ENCODE assay signal across 1 cellular context in the genomic region with DNA sequence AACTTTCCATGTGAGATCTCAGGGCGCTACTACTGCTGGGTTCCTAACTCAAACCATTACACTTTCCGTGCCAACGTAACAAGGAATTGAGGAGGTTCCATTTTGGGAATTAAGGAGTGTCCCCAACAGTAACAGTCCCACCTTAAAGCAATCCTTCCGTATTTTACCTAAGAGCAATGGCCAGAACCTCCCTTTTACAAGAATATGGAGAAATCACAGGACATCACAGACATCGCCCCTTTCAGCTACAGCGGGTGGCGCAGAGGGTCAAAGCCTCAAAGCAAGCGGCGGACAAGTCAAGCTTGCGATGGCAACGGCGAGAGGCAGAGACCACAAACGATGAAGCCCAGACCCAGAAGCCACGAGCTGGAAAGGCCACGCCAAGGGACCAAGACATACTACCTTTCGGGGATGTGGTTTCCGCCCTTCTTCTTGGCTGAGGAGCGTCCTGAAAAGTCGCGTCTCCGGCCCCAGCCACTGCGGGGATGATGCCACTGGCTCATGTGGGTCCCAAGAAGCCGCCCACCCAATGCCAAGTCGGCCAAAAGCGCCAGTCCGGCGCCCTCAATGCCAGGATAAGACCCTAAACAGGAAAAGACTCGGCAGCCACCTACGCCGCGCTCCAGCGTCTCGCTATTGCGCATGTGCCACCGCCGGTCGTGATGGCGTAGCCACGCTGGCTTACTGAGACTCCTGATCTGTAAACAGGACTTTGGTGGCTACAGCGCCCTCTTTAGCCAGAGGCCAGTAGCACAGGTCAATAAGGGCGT.
TF ChIP-seq lines count a peak whose summit lies in the region.

Gene DUSP11 (minus strand): TSS at position 632 of the 770 bp plus-strand sequence. CDS start 129 bp downstream, at position 503.

TF ChIP-seq in HepG2, 621 proteins besides CTCF, POLR2A, EP300 and RAD21 (continued from another document and continues in another):
- TF ChIP-seq, protein P1, sequence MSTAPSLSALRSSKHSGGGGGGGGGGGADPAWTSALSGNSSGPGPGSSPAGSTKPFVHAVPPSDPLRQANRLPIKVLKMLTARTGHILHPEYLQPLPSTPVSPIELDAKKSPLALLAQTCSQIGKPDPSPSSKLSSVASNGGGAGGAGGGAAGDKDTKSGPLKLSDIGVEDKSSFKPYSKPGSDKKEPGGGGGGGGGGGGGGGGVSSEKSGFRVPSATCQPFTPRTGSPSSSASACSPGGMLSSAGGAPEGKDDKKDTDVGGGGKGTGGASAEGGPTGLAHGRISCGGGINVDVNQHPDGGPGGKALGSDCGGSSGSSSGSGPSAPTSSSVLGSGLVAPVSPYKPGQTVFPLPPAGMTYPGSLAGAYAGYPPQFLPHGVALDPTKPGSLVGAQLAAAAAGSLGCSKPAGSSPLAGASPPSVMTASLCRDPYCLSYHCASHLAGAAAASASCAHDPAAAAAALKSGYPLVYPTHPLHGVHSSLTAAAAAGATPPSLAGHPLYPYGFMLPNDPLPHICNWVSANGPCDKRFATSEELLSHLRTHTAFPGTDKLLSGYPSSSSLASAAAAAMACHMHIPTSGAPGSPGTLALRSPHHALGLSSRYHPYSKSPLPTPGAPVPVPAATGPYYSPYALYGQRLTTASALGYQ (CRISPR knock-in tag; IDR thresholded peaks at IDR 0.05) = 0 out of 2 replicates have a peak, but pooled peaks have one; percentile 72
- TF ChIP-seq MBD4 (IDR thresholded peaks at IDR 0.05; ENCODE audit: borderline replicate concordance, low read length) = no peak
- TF ChIP-seq ZMAT3 (CRISPR knock-in tag; conservative IDR thresholded peaks at IDR 0.05) = peak; percentile 75
- peak; percentile 69; the same call in 1 of the 2 replicates for TF ChIP-seq MTA3 (CRISPR knock-in tag; IDR thresholded peaks at IDR 0.05)
- TF ChIP-seq RFX3 (CRISPR knock-in tag; IDR thresholded peaks at IDR 0.05) = no peak; the same call in 1 of the 2 replicates
- peak; percentile 30; the same call in 1 of the 2 replicates for TF ChIP-seq TFDP2 (CRISPR knock-in tag; IDR thresholded peaks at IDR 0.05)
- TF ChIP-seq PCBP1 (IDR thresholded peaks at IDR 0.05; ENCODE audit: borderline replicate concordance, low read depth, low read length) = no peak
- TF ChIP-seq ZNF839 (CRISPR knock-in tag; IDR thresholded peaks at IDR 0.05; ENCODE audit: borderline replicate concordance) = peak; percentile 87; the same call in 1 of the 2 replicates
- peak; percentile 89; the same call in 1 of the 2 replicates for TF ChIP-seq ZNF572 (CRISPR knock-in tag; IDR thresholded peaks at IDR 0.05)
- no peak for TF ChIP-seq ZBTB25 (CRISPR knock-in tag; IDR thresholded peaks at IDR 0.05)
- TF ChIP-seq ZNF674 (CRISPR knock-in tag; IDR thresholded peaks at IDR 0.05; ENCODE audit: low read depth) = no peak
- TF ChIP-seq ZNF484 (CRISPR knock-in tag; IDR thresholded peaks at IDR 0.05; ENCODE audit: borderline replicate concordance, low read depth) = no peak
- TF ChIP-seq FLYWCH1 (CRISPR knock-in tag; IDR thresholded peaks at IDR 0.05) = no peak
- TF ChIP-seq, protein P2, sequence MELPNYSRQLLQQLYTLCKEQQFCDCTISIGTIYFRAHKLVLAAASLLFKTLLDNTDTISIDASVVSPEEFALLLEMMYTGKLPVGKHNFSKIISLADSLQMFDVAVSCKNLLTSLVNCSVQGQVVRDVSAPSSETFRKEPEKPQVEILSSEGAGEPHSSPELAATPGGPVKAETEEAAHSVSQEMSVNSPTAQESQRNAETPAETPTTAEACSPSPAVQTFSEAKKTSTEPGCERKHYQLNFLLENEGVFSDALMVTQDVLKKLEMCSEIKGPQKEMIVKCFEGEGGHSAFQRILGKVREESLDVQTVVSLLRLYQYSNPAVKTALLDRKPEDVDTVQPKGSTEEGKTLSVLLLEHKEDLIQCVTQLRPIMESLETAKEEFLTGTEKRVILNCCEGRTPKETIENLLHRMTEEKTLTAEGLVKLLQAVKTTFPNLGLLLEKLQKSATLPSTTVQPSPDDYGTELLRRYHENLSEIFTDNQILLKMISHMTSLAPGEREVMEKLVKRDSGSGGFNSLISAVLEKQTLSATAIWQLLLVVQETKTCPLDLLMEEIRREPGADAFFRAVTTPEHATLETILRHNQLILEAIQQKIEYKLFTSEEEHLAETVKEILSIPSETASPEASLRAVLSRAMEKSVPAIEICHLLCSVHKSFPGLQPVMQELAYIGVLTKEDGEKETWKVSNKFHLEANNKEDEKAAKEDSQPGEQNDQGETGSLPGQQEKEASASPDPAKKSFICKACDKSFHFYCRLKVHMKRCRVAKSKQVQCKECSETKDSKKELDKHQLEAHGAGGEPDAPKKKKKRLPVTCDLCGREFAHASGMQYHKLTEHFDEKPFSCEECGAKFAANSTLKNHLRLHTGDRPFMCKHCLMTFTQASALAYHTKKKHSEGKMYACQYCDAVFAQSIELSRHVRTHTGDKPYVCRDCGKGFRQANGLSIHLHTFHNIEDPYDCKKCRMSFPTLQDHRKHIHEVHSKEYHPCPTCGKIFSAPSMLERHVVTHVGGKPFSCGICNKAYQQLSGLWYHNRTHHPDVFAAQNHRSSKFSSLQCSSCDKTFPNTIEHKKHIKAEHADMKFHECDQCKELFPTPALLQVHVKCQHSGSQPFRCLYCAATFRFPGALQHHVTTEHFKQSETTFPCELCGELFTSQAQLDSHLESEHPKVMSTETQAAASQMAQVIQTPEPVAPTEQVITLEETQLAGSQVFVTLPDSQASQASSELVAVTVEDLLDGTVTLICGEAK (IDR thresholded peaks at IDR 0.05) = no peak
- TF ChIP-seq, protein P2 (CRISPR knock-in tag; IDR thresholded peaks at IDR 0.05) = no peak
- TF ChIP-seq ZNF724P (CRISPR knock-in tag; IDR thresholded peaks at IDR 0.05; ENCODE audit: borderline replicate concordance) = peak; percentile 76; the same call in 1 of the 2 replicates
- 0 out of 2 replicates have a peak, but pooled peaks have one; percentile 52 for TF ChIP-seq XBP1 (CRISPR knock-in tag; IDR thresholded peaks at IDR 0.05)
- peak; percentile 92 for TF ChIP-seq KMT2A (CRISPR knock-in tag; IDR thresholded peaks at IDR 0.05)
- no peak for TF ChIP-seq HNF1A (IDR thresholded peaks at IDR 0.05; ENCODE audit: low read depth)
- peak; percentile 33; the same call in 1 of the 2 replicates for TF ChIP-seq HNF1A (CRISPR knock-in tag; IDR thresholded peaks at IDR 0.05; ENCODE audit: borderline replicate concordance)
- TF ChIP-seq SAP130 (CRISPR knock-in tag; IDR thresholded peaks at IDR 0.05; ENCODE audit: low read depth) = peak; percentile 93
- TF ChIP-seq, protein P3, sequence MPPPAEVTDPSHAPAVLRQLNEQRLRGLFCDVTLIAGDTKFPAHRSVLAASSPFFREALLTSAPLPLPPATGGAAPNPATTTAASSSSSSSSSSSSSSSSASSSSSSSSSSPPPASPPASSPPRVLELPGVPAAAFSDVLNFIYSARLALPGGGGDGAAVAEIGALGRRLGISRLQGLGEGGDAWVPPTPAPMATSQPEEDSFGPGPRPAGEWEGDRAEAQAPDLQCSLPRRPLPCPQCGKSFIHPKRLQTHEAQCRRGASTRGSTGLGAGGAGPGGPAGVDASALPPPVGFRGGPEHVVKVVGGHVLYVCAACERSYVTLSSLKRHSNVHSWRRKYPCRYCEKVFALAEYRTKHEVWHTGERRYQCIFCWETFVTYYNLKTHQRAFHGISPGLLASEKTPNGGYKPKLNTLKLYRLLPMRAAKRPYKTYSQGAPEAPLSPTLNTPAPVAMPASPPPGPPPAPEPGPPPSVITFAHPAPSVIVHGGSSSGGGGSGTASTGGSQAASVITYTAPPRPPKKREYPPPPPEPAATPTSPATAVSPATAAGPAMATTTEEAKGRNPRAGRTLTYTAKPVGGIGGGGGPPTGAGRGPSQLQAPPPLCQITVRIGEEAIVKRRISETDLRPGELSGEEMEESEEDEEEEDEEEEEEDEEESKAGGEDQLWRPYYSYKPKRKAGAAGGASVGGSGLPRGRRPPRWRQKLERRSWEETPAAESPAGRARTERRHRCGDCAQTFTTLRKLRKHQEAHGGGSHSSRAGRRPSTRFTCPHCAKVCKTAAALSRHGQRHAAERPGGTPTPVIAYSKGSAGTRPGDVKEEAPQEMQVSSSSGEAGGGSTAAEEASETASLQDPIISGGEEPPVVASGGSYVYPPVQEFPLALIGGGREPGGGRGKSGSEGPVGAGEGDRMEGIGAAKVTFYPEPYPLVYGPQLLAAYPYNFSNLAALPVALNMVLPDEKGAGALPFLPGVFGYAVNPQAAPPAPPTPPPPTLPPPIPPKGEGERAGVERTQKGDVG (CRISPR knock-in tag; IDR thresholded peaks at IDR 0.05; ENCODE audit: borderline replicate concordance) = 0 out of 2 replicates have a peak, but pooled peaks have one; percentile 65
- no peak; the same call in 1 of the 2 replicates for TF ChIP-seq ZBTB7B (CRISPR knock-in tag; IDR thresholded peaks at IDR 0.05)
- TF ChIP-seq, protein P4, sequence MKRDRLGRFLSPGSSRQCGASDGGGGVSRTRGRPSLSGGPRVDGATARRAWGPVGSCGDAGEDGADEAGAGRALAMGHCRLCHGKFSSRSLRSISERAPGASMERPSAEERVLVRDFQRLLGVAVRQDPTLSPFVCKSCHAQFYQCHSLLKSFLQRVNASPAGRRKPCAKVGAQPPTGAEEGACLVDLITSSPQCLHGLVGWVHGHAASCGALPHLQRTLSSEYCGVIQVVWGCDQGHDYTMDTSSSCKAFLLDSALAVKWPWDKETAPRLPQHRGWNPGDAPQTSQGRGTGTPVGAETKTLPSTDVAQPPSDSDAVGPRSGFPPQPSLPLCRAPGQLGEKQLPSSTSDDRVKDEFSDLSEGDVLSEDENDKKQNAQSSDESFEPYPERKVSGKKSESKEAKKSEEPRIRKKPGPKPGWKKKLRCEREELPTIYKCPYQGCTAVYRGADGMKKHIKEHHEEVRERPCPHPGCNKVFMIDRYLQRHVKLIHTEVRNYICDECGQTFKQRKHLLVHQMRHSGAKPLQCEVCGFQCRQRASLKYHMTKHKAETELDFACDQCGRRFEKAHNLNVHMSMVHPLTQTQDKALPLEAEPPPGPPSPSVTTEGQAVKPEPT (CRISPR knock-in tag; IDR thresholded peaks at IDR 0.05; ENCODE audit: low read depth) = peak; percentile 82
